ENCODE assay signal across 28 cellular contexts in genomic region chr2:223451-223850, GRCh38.
"Had no signal": no experiment of that assay in that cellular context is flagged by ENCODE, and none has a peak within 500 bp of the region (broad histone marks: within the 10 kb centered on the region; RNA-seq: fewer than 3 reads in every experiment).

No MANE protein-coding gene starts in this region.

- H3K27ac Mint-ChIP-seq: nephron; neural progenitor cell; progenitor cell of endocrine pancreas; stimulated activated effector memory CD8-positive, alpha-beta T cell treated with anti-CD3 and anti-CD28 coated beads, Interleukin-12 subunit alpha, Interleukin-12 subunit beta, amount 100 ng/mL, for 72 hours; stimulated activated naive B cell treated with anti-CD40 and anti-IgM and Interleukin-4, amounts not matched to agents 10 μg/mL and 1 μg/mL and 100 μg/mL, for 72 hours; stimulated activated naive CD8-positive, alpha-beta T cell treated with anti-CD3 and anti-CD28 coated beads, Interleukin-15, Interleukin-2, amounts not matched to agents 100 ng/mL and 50 ng/mL, for 24 hours had no signal

- H3K79me2 ChIP-seq: parathyroid adenoma had no signal

- H3K4me2 ChIP-seq: neural progenitor cell had no signal

- H3K36me3 ChIP-seq: neural progenitor cell had no signal

- H3K9me3 ChIP-seq: ovary, psoas muscle, right lobe of liver, sigmoid colon, stomach, thoracic aorta, thyroid gland, tibial nerve, upper lobe of left lung, vagina had no signal

- DNase-seq: occipital lobe; ovary; posterior cingulate gyrus; psoas muscle; right cardiac atrium; right lobe of liver; sigmoid colon; small intestine; stimulated activated CD4-positive, alpha-beta T cell treated with anti-CD3 and anti-CD28 coated beads, Interleukin-15, amount 100 ng/mL, for 24 hours; stimulated activated CD4-positive, alpha-beta T cell treated with anti-CD3 and anti-CD28 coated beads, Interleukin-2, amount 100 ng/mL, for 24 hours; stimulated activated CD4-positive, alpha-beta T cell treated with anti-CD3 and anti-CD28 coated beads, Interleukin-2, amount 100 ng/mL, for 48 hours; stimulated activated CD4-positive, alpha-beta T cell treated with anti-CD3 and anti-CD28 coated beads, Interleukin-4, amount 100 ng/mL, for 24 hours; stimulated activated naive B cell treated with anti-CD40 and anti-IgM and Interleukin-4, amounts not matched to agents 10 μg/mL and 1 μg/mL and 100 μg/mL, for 72 hours; stimulated activated naive CD4-positive, alpha-beta T cell treated with Interleukin-2 at 50 U/mL for 16 hours; stomach; thyroid gland; trophoblast cell; upper lobe of left lung had no signal

- ATAC-seq: psoas muscle; right cardiac atrium; stimulated activated effector memory CD8-positive, alpha-beta T cell treated with anti-CD3 and anti-CD28 coated beads, Interleukin-12 subunit alpha, Interleukin-12 subunit beta, amount 100 ng/mL, for 72 hours; stimulated activated naive B cell treated with anti-CD40 and anti-IgM and Interleukin-4, amounts not matched to agents 10 μg/mL and 1 μg/mL and 100 μg/mL, for 72 hours had no signal

- H3K4me1 Mint-ChIP-seq: neural progenitor cell; stimulated activated naive B cell treated with anti-CD40 and anti-IgM and Interleukin-4, amounts not matched to agents 10 μg/mL and 1 μg/mL and 100 μg/mL, for 72 hours had no signal

- H3K4me3 Mint-ChIP-seq: nephron; neural progenitor cell; stimulated activated effector memory CD8-positive, alpha-beta T cell treated with anti-CD3 and anti-CD28 coated beads, Interleukin-12 subunit alpha, Interleukin-12 subunit beta, amount 100 ng/mL, for 72 hours; stimulated activated naive B cell treated with anti-CD40 and anti-IgM and Interleukin-4, amounts not matched to agents 10 μg/mL and 1 μg/mL and 100 μg/mL, for 72 hours; stimulated activated naive CD8-positive, alpha-beta T cell treated with anti-CD3 and anti-CD28 coated beads, Interleukin-15, Interleukin-2, amounts not matched to agents 100 ng/mL and 50 ng/mL, for 24 hours had no signal

- H3K27me3 ChIP-seq: neural progenitor cell, ovary, right lobe of liver, sigmoid colon, stomach, thyroid gland, tibial nerve, upper lobe of left lung, vagina had no signal

- H3K4me1 ChIP-seq: neural progenitor cell, parathyroid adenoma, psoas muscle, sigmoid colon, stomach, thyroid gland, tibial nerve, upper lobe of left lung, vagina had no signal

- FAIRE-seq: small intestine, urothelium cell line had no signal

- H2AFZ ChIP-seq: neural progenitor cell, parathyroid adenoma had no signal

- H3K27me3 Mint-ChIP-seq: progenitor cell of endocrine pancreas; stimulated activated naive B cell treated with anti-CD40 and anti-IgM and Interleukin-4, amounts not matched to agents 10 μg/mL and 1 μg/mL and 100 μg/mL, for 72 hours; stimulated activated naive CD8-positive, alpha-beta T cell treated with anti-CD3 and anti-CD28 coated beads, Interleukin-15, Interleukin-2, amounts not matched to agents 100 ng/mL and 50 ng/mL, for 24 hours had no signal

- H3K27ac ChIP-seq: neural progenitor cell, ovary, parathyroid adenoma, psoas muscle, right lobe of liver, sigmoid colon, stomach, thoracic aorta, thyroid gland, tibial nerve, upper lobe of left lung, vagina had no signal

- H3K4me3 ChIP-seq: neural progenitor cell, ovary, psoas muscle, right lobe of liver, sigmoid colon, stomach, thoracic aorta, thyroid gland, tibial nerve, upper lobe of left lung, vagina had no signal

- H3K9me3 Mint-ChIP-seq: nephron; neural progenitor cell; stimulated activated effector memory CD8-positive, alpha-beta T cell treated with anti-CD3 and anti-CD28 coated beads, Interleukin-12 subunit alpha, Interleukin-12 subunit beta, amount 100 ng/mL, for 72 hours; stimulated activated naive CD8-positive, alpha-beta T cell treated with anti-CD3 and anti-CD28 coated beads, Interleukin-15, Interleukin-2, amounts not matched to agents 100 ng/mL and 50 ng/mL, for 24 hours had no signal
